In genomic region chr21:18174370-18174769, GRCh38 we compare ENCODE assay signal across 33 cellular contexts.
"Had no signal": no experiment of that assay in that cellular context is flagged by ENCODE, and none has a peak within 500 bp of the region (broad histone marks: within the 10 kb centered on the region; RNA-seq: fewer than 3 reads in every experiment).

No MANE protein-coding gene starts in this region.

- DNase-seq: activated effector memory CD4-positive, alpha-beta T cell treated with anti-CD3 and anti-CD28 coated beads, Interleukin-2, amount 50 U/mL, for 16 hours; activated effector memory CD4-positive, alpha-beta T cell treated with Interleukin-2 at 50 U/mL for 16 hours; activated gamma-delta T cell; activated gamma-delta T cell treated with Interleukin-2 at 50 U/mL for 16 hours; activated naive CD4-positive, alpha-beta T cell; activated naive CD4-positive, alpha-beta T cell treated with anti-CD3 and anti-CD28 coated beads for 36 hours; activated naive CD4-positive, alpha-beta T cell treated with anti-CD3 and anti-CD28 coated beads, Interleukin-2, amount 10 ng/mL, durations not matched to agents 7 days and 5 days; activated naive CD4-positive, alpha-beta T cell treated with anti-CD3 and anti-CD28 coated beads, Interleukin-2, amount 50 U/mL, for 16 hours; activated naive CD4-positive, alpha-beta T cell treated with Interleukin-2 at 50 U/mL for 16 hours; activated naive CD8-positive, alpha-beta T cell treated with anti-CD3 and anti-CD28 coated beads for 36 hours; activated naive CD8-positive, alpha-beta T cell treated with anti-CD3 and anti-CD28 coated beads, Interleukin-2, amount 10 ng/mL, durations not matched to agents 7 days and 5 days; activated naive CD8-positive, alpha-beta T cell treated with anti-CD3 and anti-CD28 coated beads, Interleukin-2, amount 50 U/mL, for 24 hours; activated T-cell treated with anti-CD3 and anti-CD28 coated beads, Interleukin-2, amount 50 U/mL, for 1 hour; activated T-cell treated with anti-CD3 and anti-CD28 coated beads, Interleukin-2, amount 50 U/mL, for 24 hours; activated T-cell treated with anti-CD3 and anti-CD28 coated beads, Interleukin-2, amount 50 U/mL, for 4 hours; activated T-cell treated with anti-CD3 and anti-CD28 coated beads, Interleukin-2, amount 50 U/mL, for 48 hours; activated T-cell treated with anti-CD3 and anti-CD28 coated beads, Interleukin-2, amount 50 U/mL, for 72 hours; adrenal gland; amniotic stem cell; anterior cingulate cortex; aorta; body of pancreas; brain microvascular endothelial cell; caudate nucleus; central memory CD4-positive, alpha-beta T cell; cerebellar nuclear complex had no signal

- H3K4me1 ChIP-seq: adrenal gland, ascending aorta, body of pancreas, breast epithelium had no signal

- H3K4me3 ChIP-seq: adrenal gland, ascending aorta, body of pancreas, breast epithelium, cardiac muscle cell had no signal

- H3K9me3 ChIP-seq: adrenal gland, ascending aorta, body of pancreas, breast epithelium had no signal

- H3K27me3 ChIP-seq: adrenal gland, ascending aorta, body of pancreas, brain microvascular endothelial cell, breast epithelium, cardiac muscle cell had no signal

- H3K36me3 ChIP-seq: adrenal gland, ascending aorta, brain microvascular endothelial cell, breast epithelium, cardiac muscle cell had no signal

- ATAC-seq: activated naive CD4-positive, alpha-beta T cell treated with anti-CD3 and anti-CD28 coated beads, Interleukin-2, amount 50 U/mL, for 72 hours; activated naive CD8-positive, alpha-beta T cell treated with anti-CD3 and anti-CD28 coated beads, Interleukin-2, amount 50 U/mL, for 24 hours; activated T-cell treated with anti-CD3 and anti-CD28 coated beads, Interleukin-2, amount 50 U/mL, for 4 hours; activated T-cell treated with anti-CD3 and anti-CD28 coated beads, Interleukin-2, amount 50 U/mL, for 72 hours; activated T-helper 17 cell treated with anti-CD3 and anti-CD28 coated beads, Interleukin-2, amount 50 U/mL, for 72 hours; body of pancreas had no signal

- FAIRE-seq: astrocyte, bronchial epithelial cell had no signal

- H3K27ac ChIP-seq: adrenal gland, ascending aorta, body of pancreas, brain microvascular endothelial cell, breast epithelium, cardiac muscle cell had no signal
